Comparison of ENCODE assay signal across 18 cellular contexts in genomic region chr9:18893491-18893890, GRCh38.
DNase-seq lines count a peak whose midpoint lies in the region; ATAC-seq and TF ChIP-seq lines count a peak whose summit lies in the region.
"Had no signal": no experiment of that assay in that cellular context is flagged by ENCODE, and none has a peak within 500 bp of the region (broad histone marks: within the 10 kb centered on the region; RNA-seq: fewer than 3 reads in every experiment).

No MANE protein-coding gene starts in this region.

- CTCF ChIA-PET in IMR-90 (lab: Yijun Ruan, JAX) = no interaction called here

- H3K36me3 ChIP-seq in IMR-90 (ENCODE audit: control insufficient read depth, insufficient read depth, low read length) (no peaks in the 10 kb centered on the region), trophoblast cell (ENCODE audit: control insufficient read depth in 1 of 2, insufficient read depth in 2 of 2, low read length in 2 of 2) (no peaks in the 10 kb centered on the region)
- H3K36me3 ChIP-seq: BLaER1 treated with 17β-estradiol and CSF1 and Interleukin-3, amounts not matched to agents 10 nM and 100 nM had no signal

- peak; percentile 6 for DNase-seq in IMR-90
- peak; percentile 37 for DNase-seq in amniotic epithelial cell (ENCODE audit: low read depth)
- DNase-seq in astrocyte of the hippocampus (ENCODE audit: low read depth, low spot score) = peak; percentile 29
- DNase-seq in trophoblast cell = peak; percentile 54 to 90
- DNase-seq in NCI-H2107 (lab: John Stamatoyannopoulos, UW) = no peak
- DNase-seq in NCI-H2029 (lab: John Stamatoyannopoulos, UW) = no peak
- DNase-seq: AML-193; Caco-2; Calu3; CD4-positive, alpha-beta T cell; CD8-positive, alpha-beta T cell; DMS79 treated with DMSO at 0.1 percent for 48 hours; GF-D8 had no signal

- H3K27ac ChIP-seq in IMR-90 (ENCODE audit: insufficient read depth, low read length) (no peak overlapping the region), trophoblast cell (ENCODE audit: low read depth, low read length) (no peak overlapping the region)
- H3K27ac ChIP-seq: 22Rv1; A549; BLaER1 treated with 17β-estradiol and CSF1 and Interleukin-3, amounts not matched to agents 10 nM and 100 nM; C4-2B had no signal

- H3K56ac ChIP-seq in IMR-90 (ENCODE audit: extremely low read depth, insufficient read depth, low read length) = no peak overlapping the region

- H3K23ac ChIP-seq in IMR-90 (ENCODE audit: low read depth, low read length) (no peak overlapping the region), trophoblast cell (ENCODE audit: low read length) (no peak overlapping the region)

- H3K14ac ChIP-seq in IMR-90 (replicated peaks; ENCODE audit: low read depth, low read length) (no peak overlapping the region), trophoblast cell (ENCODE audit: low read length) (no peak overlapping the region)

- H3K27me3 ChIP-seq in IMR-90 (ENCODE audit: control insufficient read depth, insufficient read depth, low read length) (no peaks in the 10 kb centered on the region), trophoblast cell (ENCODE audit: insufficient read depth, low read length) (no peaks in the 10 kb centered on the region)
- H3K27me3 ChIP-seq: BLaER1 treated with 17β-estradiol and CSF1 and Interleukin-3, amounts not matched to agents 10 nM and 100 nM had no signal

- H2AFZ ChIP-seq in IMR-90 (replicated peaks; ENCODE audit: low read length, poor library complexity) (no peak overlapping the region), trophoblast cell (ENCODE audit: insufficient read depth, low read length, poor library complexity) (no peak overlapping the region)

- H3K9ac ChIP-seq in IMR-90 (ENCODE audit: low read depth, low read length) (no peak overlapping the region), trophoblast cell (ENCODE audit: low read length) (no peak overlapping the region)
- H3K9ac ChIP-seq: BLaER1 treated with 17β-estradiol and CSF1 and Interleukin-3, amounts not matched to agents 10 nM and 100 nM had no signal

- H3K4ac ChIP-seq in IMR-90 (ENCODE audit: low read depth, low read length) (no peak overlapping the region), trophoblast cell (ENCODE audit: low read depth, low read length) (no peak overlapping the region)

- H3K79me1 ChIP-seq in IMR-90 (ENCODE audit: low read depth in 1 of 2, low read length in 2 of 2) = no peaks in the 10 kb centered on the region
- no peaks in the 10 kb centered on the region for H3K79me1 ChIP-seq in trophoblast cell (ENCODE audit: low read length)

- in situ Hi-C loops in IMR-90 (cut with MboI; ENCODE audit: low sequenced_read_pairs) = no loop called here

- no peak for TF ChIP-seq RAD21 in IMR-90 (IDR thresholded peaks at IDR 0.05; ENCODE audit: low read length)

- no peak overlapping the region for H2BK5ac ChIP-seq in IMR-90 (ENCODE audit: low read depth, low read length, poor library complexity, severe bottlenecking)
- no peak overlapping the region for H2BK5ac ChIP-seq in trophoblast cell (ENCODE audit: low read depth, low read length, poor library complexity)

- H2AK5ac ChIP-seq in IMR-90 (ENCODE audit: low read depth, low read length) (no peak overlapping the region), trophoblast cell (ENCODE audit: low read length) (no peak overlapping the region)

- BruUV-seq in IMR-90 (replicated peaks; lab: Mats Ljungman, UMichigan) = no TSS peak

- no peak overlapping the region for H4K5ac ChIP-seq in IMR-90 (ENCODE audit: low read depth, low read length)

- H4K91ac ChIP-seq in IMR-90 (ENCODE audit: insufficient read depth, low read depth, low read length) (no peak overlapping the region), trophoblast cell (ENCODE audit: low read depth, low read length) (no peak overlapping the region)

- H4K8ac ChIP-seq in IMR-90 (ENCODE audit: low read depth in 2 of 2, low read length in 2 of 2) = no peak overlapping the region
- no peak overlapping the region for H4K8ac ChIP-seq in trophoblast cell (ENCODE audit: low read depth, low read length)

- POLR2A ChIA-PET in IMR-90 (lab: Charles Lee; ENCODE audit: unreplicated experiment) = interaction anchor here (0.6 kb wide), 1 partner anchor 43 kb away, joined by 15 read pairs; no protein-coding TSS in a partner anchor

- intact Hi-C loops in IMR-90 (cut with micrococcal nuclease) = no loop called here

- no peaks in the 10 kb centered on the region for H3K79me2 ChIP-seq in trophoblast cell (ENCODE audit: control insufficient read depth, insufficient read depth, low read length, poor library complexity)

- no peak overlapping the region for H2BK12ac ChIP-seq in trophoblast cell (ENCODE audit: low read length)

- no peak for ATAC-seq in IMR-90 (ENCODE audit: low read depth)
- no peak for ATAC-seq in HG02588 (IDR thresholded peaks at IDR 0.05; ENCODE audit: unreplicated experiment)
- ATAC-seq: A549; CD8-positive, alpha-beta T cell had no signal

- H3K9me1 ChIP-seq in IMR-90 (ENCODE audit: insufficient read depth, low read length) = no peaks in the 10 kb centered on the region

- H3K18ac ChIP-seq in IMR-90 (ENCODE audit: low read depth, low read length) = no peak overlapping the region
- no peak overlapping the region for H3K18ac ChIP-seq in trophoblast cell (ENCODE audit: low read length)

- TF ChIP-seq POLR2A in IMR-90 (IDR thresholded peaks at IDR 0.05; ENCODE audit: low read depth, low read length) = no peak

- dilution Hi-C loops in IMR-90 (cut with HindIII; ENCODE audit: low sequenced_read_pairs, unreplicated experiment) = no loop called here

- H2AK9ac ChIP-seq in IMR-90 (replicated peaks; ENCODE audit: low read depth, low read length, poor library complexity) = no peak overlapping the region

- H2BK120ac ChIP-seq in IMR-90 (ENCODE audit: low read depth, low read length) = no peak overlapping the region
- H2BK120ac ChIP-seq in trophoblast cell (ENCODE audit: insufficient read depth, low read length, poor library complexity) = no peak overlapping the region

- no peak for TF ChIP-seq CTCF in IMR-90 (conservative IDR thresholded peaks at IDR 0.05; ENCODE audit: low read depth, low read length)

- peaks cover 10% of the 10 kb centered on the region for H3K9me3 ChIP-seq in IMR-90 (ENCODE audit: control insufficient read depth, insufficient read depth, low read length)
- H3K9me3 ChIP-seq in trophoblast cell (ENCODE audit: insufficient read depth, low read depth, low read length) = peaks cover 12% of the 10 kb centered on the region
- H3K9me3 ChIP-seq: Caco-2 had no signal

- WGBS in IMR-90 (ENCODE audit: extremely low coverage in 2 of 2, insufficient read length in 1 of 2), 2 experiments = no CpG with 5 or more reads among the region's 1 CpG
- no CpG with 5 or more reads among the region's 1 CpG for WGBS in trophoblast cell (ENCODE audit: extremely low coverage, insufficient coverage, insufficient read length)

- H3K4me2 ChIP-seq in IMR-90 (ENCODE audit: low read depth, low read length) = no peak overlapping the region
- H3K4me2 ChIP-seq in trophoblast cell (ENCODE audit: low read length) = no peak overlapping the region
- H3K4me2 ChIP-seq: A549; BLaER1 treated with 17β-estradiol and CSF1 and Interleukin-3, amounts not matched to agents 10 nM and 100 nM had no signal

- no peaks in the 10 kb centered on the region for H4K20me1 ChIP-seq in IMR-90 (ENCODE audit: insufficient read depth, low read length)
- H4K20me1 ChIP-seq: BLaER1 treated with 17β-estradiol and CSF1 and Interleukin-3, amounts not matched to agents 10 nM and 100 nM had no signal

- H3K4me1 ChIP-seq in IMR-90 (ENCODE audit: control insufficient read depth, insufficient read depth, low read length) = no peaks in the 10 kb centered on the region
- no peaks in the 10 kb centered on the region for H3K4me1 ChIP-seq in trophoblast cell (ENCODE audit: control insufficient read depth in 1 of 2, insufficient read depth in 2 of 2, low read length in 2 of 2)
- H3K4me1 ChIP-seq: A549, Caco-2 had no signal

- no peak overlapping the region for H2BK20ac ChIP-seq in IMR-90 (ENCODE audit: low read depth, low read length)

- H3K4me3 ChIP-seq in IMR-90 (ENCODE audit: insufficient read depth, low read depth, low read length) (no peak overlapping the region), trophoblast cell (ENCODE audit: low read depth, low read length) (no peak overlapping the region)
- H3K4me3 ChIP-seq: A549; BLaER1 treated with 17β-estradiol and CSF1 and Interleukin-3, amounts not matched to agents 10 nM and 100 nM had no signal

- no peak overlapping the region for H2BK15ac ChIP-seq in IMR-90 (ENCODE audit: low read depth, low read length)

- no peak overlapping the region for H4K12ac ChIP-seq in trophoblast cell (ENCODE audit: low read depth, low read length)

TF ChIP-seq in IMR-90, 13 proteins besides CTCF, POLR2A, EP300 and RAD21:
- TF ChIP-seq SMC3 (IDR thresholded peaks at IDR 0.05; ENCODE audit: low read depth, low read length) = no peak
- TF ChIP-seq, protein P1, sequence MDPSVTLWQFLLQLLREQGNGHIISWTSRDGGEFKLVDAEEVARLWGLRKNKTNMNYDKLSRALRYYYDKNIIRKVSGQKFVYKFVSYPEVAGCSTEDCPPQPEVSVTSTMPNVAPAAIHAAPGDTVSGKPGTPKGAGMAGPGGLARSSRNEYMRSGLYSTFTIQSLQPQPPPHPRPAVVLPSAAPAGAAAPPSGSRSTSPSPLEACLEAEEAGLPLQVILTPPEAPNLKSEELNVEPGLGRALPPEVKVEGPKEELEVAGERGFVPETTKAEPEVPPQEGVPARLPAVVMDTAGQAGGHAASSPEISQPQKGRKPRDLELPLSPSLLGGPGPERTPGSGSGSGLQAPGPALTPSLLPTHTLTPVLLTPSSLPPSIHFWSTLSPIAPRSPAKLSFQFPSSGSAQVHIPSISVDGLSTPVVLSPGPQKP (IDR thresholded peaks at IDR 0.05; ENCODE audit: borderline replicate concordance, low read depth, low read length) = no peak
- TF ChIP-seq CHD1 (IDR thresholded peaks at IDR 0.05; ENCODE audit: low read depth, low read length) = no peak
- no peak for TF ChIP-seq MXI1 (IDR thresholded peaks at IDR 0.05; ENCODE audit: borderline replicate concordance, low read depth, low read length)
- no peak for TF ChIP-seq RCOR1 (IDR thresholded peaks at IDR 0.05; ENCODE audit: insufficient replicate concordance, low read length)
- no peak for TF ChIP-seq USF2 (IDR thresholded peaks at IDR 0.05; ENCODE audit: low read depth, low read length)
- TF ChIP-seq NFE2L2 (IDR thresholded peaks at IDR 0.05; ENCODE audit: low read depth, low read length) = no peak
- no peak for TF ChIP-seq BHLHE40 (IDR thresholded peaks at IDR 0.05; ENCODE audit: low read depth, low read length)
TF ChIP-seq in IMR-90: peak in this region for 0.

Comparison
In these comparisons a context has a peak if more than half of its experiments do, and no peak if none do; other contexts are left out.
1. DNase-seq: peak in IMR-90 (single experiment), amniotic epithelial cell (single experiment), astrocyte of the hippocampus (single experiment) and trophoblast cell (2 of 2); none in NCI-H2107 (single experiment) and NCI-H2029 (single experiment).